In the genomic region with DNA sequence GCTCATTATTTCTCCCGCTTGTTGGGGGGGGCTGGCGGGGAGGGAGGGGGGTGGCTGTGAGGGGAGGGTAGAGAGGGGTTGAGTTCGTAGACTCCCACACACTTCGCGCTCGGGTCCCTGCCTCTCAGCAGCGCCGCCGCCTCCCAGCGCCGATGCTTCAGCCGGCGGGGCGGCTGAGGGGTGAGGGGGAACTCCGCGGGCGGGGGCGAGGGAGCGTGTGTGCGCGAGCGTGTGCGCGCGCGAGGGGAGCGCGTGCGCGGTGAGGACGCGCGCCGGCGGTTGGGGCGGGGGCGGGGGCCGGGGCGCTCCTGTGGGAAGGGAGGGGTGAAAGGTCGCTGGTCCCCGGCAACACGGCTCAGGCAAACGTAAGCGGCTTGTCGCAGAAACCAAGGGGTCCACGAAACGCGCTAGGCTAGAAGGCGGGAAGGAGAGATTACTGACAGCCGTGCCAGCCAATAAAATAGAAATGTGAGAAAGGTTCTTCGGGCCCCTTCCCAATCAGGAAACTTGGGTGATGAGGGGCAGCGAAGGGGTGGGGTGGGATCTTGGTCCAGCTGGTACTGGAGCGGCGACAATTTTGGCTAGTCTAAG, we compare ENCODE assay signal across 1 cellular context.
A peak's percentile ranks its signal among the peaks of the same experiment; 100 is the strongest.
TF ChIP-seq lines count a peak whose summit lies in the region.

No MANE protein-coding gene starts in this region.

TF ChIP-seq in H1, 55 proteins besides CTCF, POLR2A, EP300 and RAD21 (continued from another document):
- no peak for TF ChIP-seq CBX8 (IDR thresholded peaks at IDR 0.05; ENCODE audit: borderline replicate concordance, low read depth, low read length)
- peak; percentile 66 for TF ChIP-seq SP2 (IDR thresholded peaks at IDR 0.05; ENCODE audit: low read length)
- peak; percentile 97 for TF ChIP-seq SP1 (IDR thresholded peaks at IDR 0.05; ENCODE audit: low read depth, low read length)
- peak; percentile 47; the same call in 1 of the 2 replicates for TF ChIP-seq EGR1 (IDR thresholded peaks at IDR 0.05; ENCODE audit: borderline replicate concordance, low read depth, low read length)
- TF ChIP-seq RBBP5 (IDR thresholded peaks at IDR 0.05; ENCODE audit: borderline replicate concordance, low read depth, low read length): 0 out of 2 replicates have a peak, but pooled peaks have one; percentile 16
- TF ChIP-seq CREB1 (IDR thresholded peaks at IDR 0.05): peak; percentile 39; the same call in 1 of the 2 replicates
- no peak for TF ChIP-seq CTBP2 (IDR thresholded peaks at IDR 0.05; ENCODE audit: borderline replicate concordance, insufficient read depth, insufficient read length, low read length)
